ENCODE assay signal across 10 cellular contexts in the genomic region with DNA sequence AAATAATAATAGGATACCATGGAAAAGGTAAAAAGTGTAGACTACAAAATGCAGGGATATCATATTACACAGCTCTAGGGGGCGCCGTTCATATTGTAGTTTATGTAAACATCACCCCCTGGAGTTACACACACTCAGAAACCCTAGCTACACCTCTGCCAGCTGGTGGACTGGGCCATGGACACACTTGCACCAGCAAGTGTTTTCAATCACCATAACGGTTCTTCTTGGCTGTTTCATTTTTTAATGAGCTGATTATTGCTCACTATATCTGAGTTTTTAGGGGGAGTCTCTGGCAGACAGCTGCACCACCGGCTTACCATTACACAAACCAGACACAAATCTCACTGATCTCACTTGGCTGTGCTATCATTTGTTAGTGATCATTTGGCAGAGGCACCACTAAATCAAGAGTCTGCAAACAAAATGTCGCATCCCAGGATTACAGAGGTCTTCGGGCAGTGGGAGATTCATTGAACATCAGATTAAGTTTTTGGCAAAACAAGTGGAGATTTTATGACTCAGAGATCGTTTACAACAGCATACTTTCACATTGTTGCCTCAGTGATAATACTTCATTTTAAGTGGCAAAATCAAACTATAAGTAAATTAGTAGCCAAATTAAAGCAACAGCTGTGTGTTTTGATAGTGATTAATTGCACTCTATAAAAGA.
A peak's percentile ranks its signal among the peaks of the same experiment; 100 is the strongest.
DNase-seq lines count a peak whose midpoint lies in the region; ATAC-seq, FAIRE-seq and TF ChIP-seq lines count a peak whose summit lies in the region.
"Had no signal": no experiment of that assay in that cellular context is flagged by ENCODE, and none has a peak within 500 bp of the region (broad histone marks: within the 10 kb centered on the region; RNA-seq: fewer than 3 reads in every experiment).

No MANE protein-coding gene starts in this region.

- H2AFZ ChIP-seq in astrocyte (ENCODE audit: low read depth, low read length) = peak overlapping the region; percentile 54

- no peak for ATAC-seq in T-helper 17 cell
- ATAC-seq in GM19463 (IDR thresholded peaks at IDR 0.05; ENCODE audit: unreplicated experiment) = no peak
- ATAC-seq: stimulated activated naive CD8-positive, alpha-beta T cell treated with anti-CD3 and anti-CD28 coated beads, Interleukin-15, amount 100 ng/mL, for 72 hours had no signal

- FAIRE-seq in D721Med (lab: Jason Lieb, UNC) (peak; percentile 55), HTR-8/SVneo (lab: Jason Lieb, UNC) (no peak), astrocyte (lab: Jason Lieb, UNC) (no peak)
- FAIRE-seq: GM12891 had no signal

- no peak overlapping the region for H3K27ac ChIP-seq in astrocyte (ENCODE audit: low read depth, low read length)

- no peaks in the 10 kb centered on the region for H3K36me3 Mint-ChIP-seq in astrocyte (ENCODE audit: low read depth, unreplicated experiment)
- H3K36me3 Mint-ChIP-seq in T-helper 17 cell (ENCODE audit: low read depth) = no peaks in the 10 kb centered on the region

- in situ Hi-C loops in G401 (cut with HindIII; ENCODE audit: low sequenced_read_pairs) = no loop called here

- no peaks in the 10 kb centered on the region for H3K27me3 ChIP-seq in astrocyte (ENCODE audit: insufficient read depth, low read length)

- H3K4me3 Mint-ChIP-seq in astrocyte (ENCODE audit: unreplicated experiment) (no peak overlapping the region), T-helper 17 cell (no peak overlapping the region)
- H3K4me3 Mint-ChIP-seq: stimulated activated naive CD8-positive, alpha-beta T cell treated with anti-CD3 and anti-CD28 coated beads, Interleukin-15, amount 100 ng/mL, for 72 hours had no signal

- H3K4me3 ChIP-seq in astrocyte (ENCODE audit: insufficient read depth, low read depth, low read length) = no peak overlapping the region

- H3K4me1 Mint-ChIP-seq in astrocyte (ENCODE audit: low read depth, unreplicated experiment) (peaks cover 3% of the 10 kb centered on the region), T-helper 17 cell (no peaks in the 10 kb centered on the region)
- H3K4me1 Mint-ChIP-seq: stimulated activated naive CD8-positive, alpha-beta T cell treated with anti-CD3 and anti-CD28 coated beads, Interleukin-15, amount 100 ng/mL, for 72 hours had no signal

- no peaks in the 10 kb centered on the region for H3K79me2 ChIP-seq in astrocyte (ENCODE audit: insufficient read depth, low read length)

- peaks cover 12% of the 10 kb centered on the region for H3K4me1 ChIP-seq in astrocyte (ENCODE audit: insufficient read depth, low read length)

- H3K9me3 Mint-ChIP-seq in astrocyte (ENCODE audit: unreplicated experiment) = no peaks in the 10 kb centered on the region
- H3K9me3 Mint-ChIP-seq: stimulated activated naive CD8-positive, alpha-beta T cell treated with anti-CD3 and anti-CD28 coated beads, Interleukin-15, amount 100 ng/mL, for 72 hours had no signal

- no peaks in the 10 kb centered on the region for H3K36me3 ChIP-seq in astrocyte (ENCODE audit: insufficient read depth, low read length)

- H3K4me2 ChIP-seq in astrocyte (ENCODE audit: low read length) = peak overlapping the region; percentile 41

- H3K9ac ChIP-seq in astrocyte (ENCODE audit: low read length) = no peak overlapping the region

- TF ChIP-seq CTCF in D721Med (IDR thresholded peaks at IDR 0.05; ENCODE audit: insufficient read depth, missing control alignments) (peak; percentile 61), astrocyte (IDR thresholded peaks at IDR 0.05; ENCODE audit: insufficient read depth, low read depth, low read length) (peak; percentile 12)

- H3K27ac Mint-ChIP-seq in astrocyte (ENCODE audit: unreplicated experiment) (no peak overlapping the region), T-helper 17 cell (no peak overlapping the region)
- H3K27ac Mint-ChIP-seq: stimulated activated naive CD8-positive, alpha-beta T cell treated with anti-CD3 and anti-CD28 coated beads, Interleukin-15, amount 100 ng/mL, for 72 hours had no signal

- DNase-seq in D721Med (ENCODE audit: insufficient read length, low spot score) (no peak), HTR-8/SVneo (ENCODE audit: insufficient read length, low spot score) (peak; percentile 8), astrocyte (ENCODE audit: low read depth) (peak; percentile 25), left kidney (ENCODE audit: low read depth, low spot score) (peak; percentile 81), G401 (ENCODE audit: low spot score) (no peak), T-helper 17 cell (no peak), NCI-H2196 treated with DMSO at 0.1 percent for 48 hours (lab: John Stamatoyannopoulos, UW; ENCODE audit: unreplicated experiment) (no peak)
- DNase-seq: stimulated activated naive CD8-positive, alpha-beta T cell treated with anti-CD3 and anti-CD28 coated beads, Interleukin-15, amount 100 ng/mL, for 72 hours had no signal

- H4K20me1 ChIP-seq in astrocyte (ENCODE audit: insufficient read depth, low read length) = no peaks in the 10 kb centered on the region

- H3K27me3 Mint-ChIP-seq in astrocyte (ENCODE audit: low read depth, unreplicated experiment) = no peaks in the 10 kb centered on the region
- no peaks in the 10 kb centered on the region for H3K27me3 Mint-ChIP-seq in T-helper 17 cell
- H3K27me3 Mint-ChIP-seq: stimulated activated naive CD8-positive, alpha-beta T cell treated with anti-CD3 and anti-CD28 coated beads, Interleukin-15, amount 100 ng/mL, for 72 hours had no signal

- H3K9me3 ChIP-seq in astrocyte (ENCODE audit: insufficient read depth, low read depth, low read length) (no peaks in the 10 kb centered on the region), T-helper 17 cell (ENCODE audit: control insufficient read depth, low read length, poor library complexity, severe bottlenecking) (no peaks in the 10 kb centered on the region)

Comparison
In these comparisons a context has a peak if more than half of its experiments do, and no peak if none do; other contexts are left out.
1. DNase-seq: peak in HTR-8/SVneo (single experiment), astrocyte (single experiment) and left kidney (single experiment); none in D721Med (single experiment), G401 (single experiment), T-helper 17 cell (0 of 3) and NCI-H2196 treated with DMSO at 0.1 percent for 48 hours (single experiment).